11 cellular contexts compared by ENCODE assay signal in genomic region chr3:147412917-147413711, GRCh38. TPM values are rescaled to one million over a fixed set of nuclear protein-coding genes. Genes with fewer than 3 reads are reported as not detected.
A peak's percentile ranks its signal among the peaks of the same experiment; 100 is the strongest.
DNase-seq lines count a peak whose midpoint lies in the region; ATAC-seq lines count a peak whose summit lies in the region.
"Had no signal": no experiment of that assay in that cellular context is flagged by ENCODE, and none has a peak within 500 bp of the region (broad histone marks: within the 10 kb centered on the region; RNA-seq: fewer than 3 reads in every experiment).

No MANE protein-coding gene starts in this region.

- no CpG with 5 or more reads among the region's 38 CpGs for WGBS in iPS DF 6.9 (ENCODE audit: insufficient coverage, insufficient read length)

- H3K36me3 Mint-ChIP-seq in T-helper 2 cell treated with Interferon-gamma antibody and Interleukin-4, amounts not matched to agents 5 μg/mL and 100 μg/mL, for 36 hours (ENCODE audit: low read depth) = peaks cover 20% of the 10 kb centered on the region
- peaks cover 11% of the 10 kb centered on the region for H3K36me3 Mint-ChIP-seq in activated naive CD8-positive, alpha-beta T cell treated with anti-CD3 and anti-CD28 coated beads, Interleukin-2, amount 10 ng/mL, durations not matched to agents 7 days and 5 days
- peaks cover 15% of the 10 kb centered on the region for H3K36me3 Mint-ChIP-seq in stimulated activated memory B cell treated with anti-CD40 and anti-IgM and Interleukin-4, amounts not matched to agents 10 μg/mL and 1 μg/mL and 100 μg/mL, for 72 hours

- peaks cover 8% of the 10 kb centered on the region for H3K4me1 Mint-ChIP-seq in T-helper 2 cell treated with Interferon-gamma antibody and Interleukin-4, amounts not matched to agents 5 μg/mL and 100 μg/mL, for 36 hours (ENCODE audit: low read depth)
- peaks cover 21% of the 10 kb centered on the region for H3K4me1 Mint-ChIP-seq in activated naive CD8-positive, alpha-beta T cell treated with anti-CD3 and anti-CD28 coated beads, Interleukin-2, amount 10 ng/mL, durations not matched to agents 7 days and 5 days
- peaks cover 18% of the 10 kb centered on the region for H3K4me1 Mint-ChIP-seq in stimulated activated memory B cell treated with anti-CD40 and anti-IgM and Interleukin-4, amounts not matched to agents 10 μg/mL and 1 μg/mL and 100 μg/mL, for 72 hours

- POLR2A ChIA-PET in activated naive CD8-positive, alpha-beta T cell treated with anti-CD3 and anti-CD28 coated beads, Interleukin-2, amount 10 ng/mL, durations not matched to agents 7 days and 5 days (lab: Charles Lee) = no interaction called here

- peak overlapping the region; percentile 2; the same call in 1 of the 2 replicates for H3K4me3 ChIP-seq in iPS DF 6.9 (ENCODE audit: low read length)

- peaks cover 11% of the 10 kb centered on the region for H3K4me1 ChIP-seq in iPS DF 6.9 (ENCODE audit: control insufficient read depth, insufficient read depth, low read length)

- H3K4me3 Mint-ChIP-seq in T-helper 2 cell treated with Interferon-gamma antibody and Interleukin-4, amounts not matched to agents 5 μg/mL and 100 μg/mL, for 36 hours = peak overlapping the region; percentile 68
- H3K4me3 Mint-ChIP-seq in activated naive CD8-positive, alpha-beta T cell treated with anti-CD3 and anti-CD28 coated beads, Interleukin-2, amount 10 ng/mL, durations not matched to agents 7 days and 5 days = peak overlapping the region; percentile 73
- peak overlapping the region; percentile 64 for H3K4me3 Mint-ChIP-seq in stimulated activated memory B cell treated with anti-CD40 and anti-IgM and Interleukin-4, amounts not matched to agents 10 μg/mL and 1 μg/mL and 100 μg/mL, for 72 hours

- no peak overlapping the region for H3K27ac ChIP-seq in iPS DF 6.9 (ENCODE audit: low read length)
- H3K27ac ChIP-seq: VCaP had no signal

- ATAC-seq in activated naive CD8-positive, alpha-beta T cell treated with anti-CD3 and anti-CD28 coated beads, Interleukin-2, amount 10 ng/mL, durations not matched to agents 7 days and 5 days (ENCODE audit: low read depth) = no peak
- ATAC-seq in stimulated activated memory B cell treated with anti-CD40 and anti-IgM and Interleukin-4, amounts not matched to agents 10 μg/mL and 1 μg/mL and 100 μg/mL, for 72 hours = no peak
- no peak for ATAC-seq in GM19328 (IDR thresholded peaks at IDR 0.05; ENCODE audit: unreplicated experiment)
- no peak for ATAC-seq in HG03280 (IDR thresholded peaks at IDR 0.05; ENCODE audit: unreplicated experiment)

- no peaks in the 10 kb centered on the region for H3K36me3 ChIP-seq in iPS DF 6.9 (ENCODE audit: control insufficient read depth, insufficient read depth, low read length)

- H3K27me3 ChIP-seq in iPS DF 6.9 (ENCODE audit: control insufficient read depth, insufficient read depth, low read length) = peaks cover 57% of the 10 kb centered on the region

- H3K27me3 Mint-ChIP-seq in T-helper 2 cell treated with Interferon-gamma antibody and Interleukin-4, amounts not matched to agents 5 μg/mL and 100 μg/mL, for 36 hours (ENCODE audit: low read depth) = peaks cover 78% of the 10 kb centered on the region
- peaks cover 78% of the 10 kb centered on the region for H3K27me3 Mint-ChIP-seq in activated naive CD8-positive, alpha-beta T cell treated with anti-CD3 and anti-CD28 coated beads, Interleukin-2, amount 10 ng/mL, durations not matched to agents 7 days and 5 days
- H3K27me3 Mint-ChIP-seq in stimulated activated memory B cell treated with anti-CD40 and anti-IgM and Interleukin-4, amounts not matched to agents 10 μg/mL and 1 μg/mL and 100 μg/mL, for 72 hours = peaks cover 79% of the 10 kb centered on the region

- H3K9me3 ChIP-seq in iPS DF 6.9 (ENCODE audit: control insufficient read depth, insufficient read depth, low read length) = no peaks in the 10 kb centered on the region

- peak overlapping the region; percentile 66 for H3K27ac Mint-ChIP-seq in T-helper 2 cell treated with Interferon-gamma antibody and Interleukin-4, amounts not matched to agents 5 μg/mL and 100 μg/mL, for 36 hours
- H3K27ac Mint-ChIP-seq in activated naive CD8-positive, alpha-beta T cell treated with anti-CD3 and anti-CD28 coated beads, Interleukin-2, amount 10 ng/mL, durations not matched to agents 7 days and 5 days = peak overlapping the region; percentile 65
- no peak overlapping the region for H3K27ac Mint-ChIP-seq in stimulated activated memory B cell treated with anti-CD40 and anti-IgM and Interleukin-4, amounts not matched to agents 10 μg/mL and 1 μg/mL and 100 μg/mL, for 72 hours

- H3K9me3 Mint-ChIP-seq in T-helper 2 cell treated with Interferon-gamma antibody and Interleukin-4, amounts not matched to agents 5 μg/mL and 100 μg/mL, for 36 hours = peaks cover 17% of the 10 kb centered on the region
- H3K9me3 Mint-ChIP-seq in activated naive CD8-positive, alpha-beta T cell treated with anti-CD3 and anti-CD28 coated beads, Interleukin-2, amount 10 ng/mL, durations not matched to agents 7 days and 5 days = peaks cover 14% of the 10 kb centered on the region
- peaks cover 9% of the 10 kb centered on the region for H3K9me3 Mint-ChIP-seq in stimulated activated memory B cell treated with anti-CD40 and anti-IgM and Interleukin-4, amounts not matched to agents 10 μg/mL and 1 μg/mL and 100 μg/mL, for 72 hours

- DNase-seq in T-helper 2 cell treated with Interferon-gamma antibody and Interleukin-4, amounts not matched to agents 5 μg/mL and 100 μg/mL, for 36 hours (ENCODE audit: low spot score) = no peak
- DNase-seq in T-helper 2 cell (no peak), iPS DF 6.9 (ENCODE audit: low read depth, low spot score) (no peak), DMS114 treated with DMSO at 0.1 percent for 48 hours (lab: John Stamatoyannopoulos, UW; ENCODE audit: unreplicated experiment) (no peak)
- DNase-seq in activated naive CD8-positive, alpha-beta T cell treated with anti-CD3 and anti-CD28 coated beads, Interleukin-2, amount 10 ng/mL, durations not matched to agents 7 days and 5 days = no peak
- DNase-seq: NCI-H69 had no signal

RNA-seq across cellular contexts. Expression of gene ZIC1, which starts 3.9 kb away (rescaled TPM):
- total RNA-seq in activated naive CD8-positive, alpha-beta T cell treated with anti-CD3 and anti-CD28 coated beads, Interleukin-2, amount 10 ng/mL, durations not matched to agents 7 days and 5 days = not detected
- total RNA-seq: HT-29 had no signal

RNA-seq across cellular contexts. Expression of gene ZIC4, which starts 6.8 kb away (rescaled TPM):
- not detected for total RNA-seq in activated naive CD8-positive, alpha-beta T cell treated with anti-CD3 and anti-CD28 coated beads, Interleukin-2, amount 10 ng/mL, durations not matched to agents 7 days and 5 days
- total RNA-seq: HT-29 had no signal
